ENCODE assay signal across 16 cellular contexts in the genomic region with DNA sequence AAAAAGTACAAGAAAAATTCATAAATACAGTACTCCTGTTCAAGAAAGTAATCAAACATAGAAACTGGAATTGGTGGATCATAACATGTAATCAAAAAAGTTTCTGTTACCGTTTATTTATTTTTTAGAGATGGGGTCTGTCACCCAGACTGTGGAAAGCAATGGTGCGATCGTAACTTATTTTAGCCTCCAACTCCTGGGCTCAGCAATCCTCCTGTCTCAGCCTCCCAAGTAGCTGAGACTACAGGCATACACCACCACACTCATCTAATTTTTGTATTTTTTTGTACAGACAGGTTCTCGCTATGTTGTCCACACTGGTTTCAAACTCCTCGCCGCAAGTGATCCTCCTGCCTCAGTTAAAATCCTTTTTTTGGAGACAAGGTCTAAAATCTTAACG.
"Had no signal": no experiment of that assay in that cellular context is flagged by ENCODE, and none has a peak within 500 bp of the region (broad histone marks: within the 10 kb centered on the region; RNA-seq: fewer than 3 reads in every experiment).

No MANE protein-coding gene starts in this region.

- FAIRE-seq: keratinocyte had no signal

- H3K27ac Mint-ChIP-seq: activated CD4-positive, alpha-beta T cell treated with anti-CD3 and anti-CD28 coated beads, Interleukin-2, amount 10 ng/mL, durations not matched to agents 7 days and 5 days; activated naive CD8-positive, alpha-beta T cell; activated T-cell treated with anti-CD3 and anti-CD28 coated beads, Interleukin-2, amount 50 U/mL, for 72 hours had no signal

- H3K27ac ChIP-seq: epithelial cell of prostate had no signal

- H3K4me3 ChIP-seq: psoas muscle, spleen had no signal

- H3K9me3 ChIP-seq: psoas muscle, spleen had no signal

- DNase-seq: activated CD4-positive, alpha-beta T cell treated with anti-CD3 and anti-CD28 coated beads, Interleukin-2, amount 10 ng/mL, durations not matched to agents 7 days and 5 days; activated CD4-positive, CD25-positive, alpha-beta regulatory T cell; activated CD8-positive, alpha-beta memory T cell treated with anti-CD3 and anti-CD28 coated beads, Interleukin-2, amount 50 U/mL, for 48 hours; activated gamma-delta T cell; activated T-cell treated with anti-CD3 and anti-CD28 coated beads, Interleukin-2, amount 50 U/mL, for 72 hours; amniotic stem cell; dermis blood vessel endothelial cell; hippocampal formation; psoas muscle; spleen; trophoblast cell had no signal

- H3K36me3 ChIP-seq: spleen had no signal

- H3K4me3 Mint-ChIP-seq: activated CD4-positive, alpha-beta T cell treated with anti-CD3 and anti-CD28 coated beads, Interleukin-2, amount 10 ng/mL, durations not matched to agents 7 days and 5 days; activated naive CD8-positive, alpha-beta T cell; activated T-cell treated with anti-CD3 and anti-CD28 coated beads, Interleukin-2, amount 50 U/mL, for 72 hours; brain had no signal

- H3K27me3 ChIP-seq: spleen had no signal

- H3K27me3 Mint-ChIP-seq: activated CD4-positive, alpha-beta T cell treated with anti-CD3 and anti-CD28 coated beads, Interleukin-2, amount 10 ng/mL, durations not matched to agents 7 days and 5 days; activated naive CD8-positive, alpha-beta T cell; brain had no signal

- H3K36me3 Mint-ChIP-seq: activated naive CD8-positive, alpha-beta T cell had no signal

- H3K9me3 Mint-ChIP-seq: activated CD4-positive, alpha-beta T cell treated with anti-CD3 and anti-CD28 coated beads, Interleukin-2, amount 10 ng/mL, durations not matched to agents 7 days and 5 days; activated T-cell treated with anti-CD3 and anti-CD28 coated beads, Interleukin-2, amount 50 U/mL, for 72 hours had no signal

- ATAC-seq: activated T-cell treated with anti-CD3 and anti-CD28 coated beads, Interleukin-2, amount 50 U/mL, for 72 hours; psoas muscle; sciatic nerve had no signal
